3 cellular contexts compared by ENCODE assay signal in the genomic region with DNA sequence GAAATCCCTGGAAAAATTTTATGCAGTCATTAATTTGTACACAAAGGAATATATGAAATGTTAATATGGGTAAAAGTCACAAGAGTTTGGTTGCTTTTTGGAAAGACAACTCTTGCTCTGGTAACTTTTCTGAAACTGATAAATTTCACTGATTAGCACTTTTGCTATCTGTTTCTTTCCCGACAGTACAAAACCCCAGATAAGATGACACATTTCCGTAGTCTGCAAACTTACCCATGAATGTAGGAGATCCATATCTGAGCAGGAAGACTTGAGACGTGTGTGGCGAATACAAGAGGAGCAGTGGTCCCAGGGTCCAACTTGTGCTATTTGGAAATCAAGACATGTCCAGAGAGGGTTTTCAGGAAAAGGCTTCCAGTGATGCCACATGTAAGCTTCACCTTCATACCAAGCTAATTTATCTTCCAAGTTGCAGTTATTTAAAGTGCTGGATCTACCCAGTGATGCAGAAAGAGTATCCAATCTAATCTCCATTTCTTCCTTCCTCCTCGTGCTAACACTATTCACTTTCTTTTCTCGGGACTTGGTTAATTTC.
A peak's percentile ranks its signal among the peaks of the same experiment; 100 is the strongest.
TF ChIP-seq lines count a peak whose summit lies in the region.

No MANE protein-coding gene starts in this region.

TF ChIP-seq in SK-N-SH, 30 proteins besides CTCF, POLR2A, EP300 and RAD21:
- TF ChIP-seq, protein P1, sequence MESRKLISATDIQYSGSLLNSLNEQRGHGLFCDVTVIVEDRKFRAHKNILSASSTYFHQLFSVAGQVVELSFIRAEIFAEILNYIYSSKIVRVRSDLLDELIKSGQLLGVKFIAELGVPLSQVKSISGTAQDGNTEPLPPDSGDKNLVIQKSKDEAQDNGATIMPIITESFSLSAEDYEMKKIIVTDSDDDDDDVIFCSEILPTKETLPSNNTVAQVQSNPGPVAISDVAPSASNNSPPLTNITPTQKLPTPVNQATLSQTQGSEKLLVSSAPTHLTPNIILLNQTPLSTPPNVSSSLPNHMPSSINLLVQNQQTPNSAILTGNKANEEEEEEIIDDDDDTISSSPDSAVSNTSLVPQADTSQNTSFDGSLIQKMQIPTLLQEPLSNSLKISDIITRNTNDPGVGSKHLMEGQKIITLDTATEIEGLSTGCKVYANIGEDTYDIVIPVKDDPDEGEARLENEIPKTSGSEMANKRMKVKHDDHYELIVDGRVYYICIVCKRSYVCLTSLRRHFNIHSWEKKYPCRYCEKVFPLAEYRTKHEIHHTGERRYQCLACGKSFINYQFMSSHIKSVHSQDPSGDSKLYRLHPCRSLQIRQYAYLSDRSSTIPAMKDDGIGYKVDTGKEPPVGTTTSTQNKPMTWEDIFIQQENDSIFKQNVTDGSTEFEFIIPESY (IDR thresholded peaks at IDR 0.05; ENCODE audit: borderline replicate concordance, low read depth): no peak
- TF ChIP-seq FOXM1 (IDR thresholded peaks at IDR 0.05; ENCODE audit: low read depth): no peak
- TF ChIP-seq RCOR1 (IDR thresholded peaks at IDR 0.05; ENCODE audit: low read length): no peak
- no peak for TF ChIP-seq EZH2phosphoT487 (IDR thresholded peaks at IDR 0.05; ENCODE audit: borderline replicate concordance, low read depth)
- TF ChIP-seq JUND (IDR thresholded peaks at IDR 0.05): no peak
- no peak for TF ChIP-seq MEF2A (IDR thresholded peaks at IDR 0.05; ENCODE audit: borderline replicate concordance, low read depth)
- TF ChIP-seq SMC3 (IDR thresholded peaks at IDR 0.05; ENCODE audit: low read depth, low read length): no peak
- no peak for TF ChIP-seq SIN3A (IDR thresholded peaks at IDR 0.05; ENCODE audit: borderline replicate concordance, low read depth, low read length)

TF ChIP-seq in SK-N-SH treated with all-trans-retinoic acid at 6 μM for 48 hours, 23 proteins besides CTCF, POLR2A, EP300 and RAD21:
- TF ChIP-seq ZNF70 (CRISPR knock-in tag; IDR thresholded peaks at IDR 0.05): no peak
- no peak for TF ChIP-seq ZFP3 (CRISPR knock-in tag; IDR thresholded peaks at IDR 0.05)
- no peak for TF ChIP-seq PPARA (CRISPR knock-in tag; IDR thresholded peaks at IDR 0.05; ENCODE audit: borderline replicate concordance)
- TF ChIP-seq TOX (CRISPR knock-in tag; IDR thresholded peaks at IDR 0.05; ENCODE audit: borderline replicate concordance): no peak
TF ChIP-seq in SK-N-SH treated with all-trans-retinoic acid at 6 μM for 48 hours: peak in this region for 0.

TF ChIP-seq in endothelial cell of umbilical vein, 7 proteins besides CTCF, POLR2A, EP300 and RAD21:
- no peak for TF ChIP-seq FOS (IDR thresholded peaks at IDR 0.05; ENCODE audit: borderline replicate concordance, insufficient read depth, low read length)
- peak; percentile 39 for TF ChIP-seq GATA2 (IDR thresholded peaks at IDR 0.05; ENCODE audit: insufficient read depth, insufficient read length, low read depth, low read length)
- TF ChIP-seq MYC (IDR thresholded peaks at IDR 0.05; ENCODE audit: low read depth, low read length): no peak
TF ChIP-seq in endothelial cell of umbilical vein: peak in this region for 1.
